22 cellular contexts compared by ENCODE assay signal in genomic region chr11:93869830-93870229, GRCh38. TPM values are rescaled to one million over a fixed set of nuclear protein-coding genes. Genes with fewer than 3 reads are reported as not detected.
"Had no signal": no experiment of that assay in that cellular context is flagged by ENCODE, and none has a peak within 500 bp of the region (broad histone marks: within the 10 kb centered on the region; RNA-seq: fewer than 3 reads in every experiment).

No MANE protein-coding gene starts in this region.

- H3K9me3 ChIP-seq: colonic mucosa, heart left ventricle, mucosa of descending colon, ovary, right atrium auricular region, sigmoid colon, thyroid gland had no signal

- H3K4me1 Mint-ChIP-seq: naive thymus-derived CD8-positive, alpha-beta T cell had no signal

- DNase-seq: colonic mucosa; erythroblast; foreskin melanocyte; heart left ventricle; hippocampal formation; kidney glomerular epithelial cell; mammary epithelial cell; mucosa of descending colon; naive thymus-derived CD8-positive, alpha-beta T cell; ovary; sigmoid colon; stimulated activated naive CD4-positive, alpha-beta T cell treated with Interleukin-2 at 50 U/mL for 16 hours; thyroid gland had no signal

- H3K36me3 Mint-ChIP-seq: naive thymus-derived CD8-positive, alpha-beta T cell; type B pancreatic cell had no signal

- H3K4me3 ChIP-seq: colonic mucosa, heart left ventricle, mucosa of descending colon, ovary, right atrium auricular region, sigmoid colon, skin epidermis, thyroid gland had no signal

- H3K27me3 ChIP-seq: colonic mucosa, heart left ventricle, ovary, right atrium auricular region, sigmoid colon, thyroid gland had no signal

- H3K4me3 Mint-ChIP-seq: naive thymus-derived CD8-positive, alpha-beta T cell; type B pancreatic cell had no signal

- H3K27ac ChIP-seq: colonic mucosa, heart left ventricle, ovary, right atrium auricular region, sigmoid colon, skin epidermis, thyroid gland had no signal

- ATAC-seq: heart left ventricle; mucosa of descending colon; naive thymus-derived CD8-positive, alpha-beta T cell had no signal

- H3K27ac Mint-ChIP-seq: naive thymus-derived CD8-positive, alpha-beta T cell; type B pancreatic cell had no signal

- H3K36me3 ChIP-seq: colonic mucosa, heart left ventricle, ovary, right atrium auricular region, sigmoid colon, thyroid gland had no signal

- FAIRE-seq: endothelial cell of umbilical vein, islet of Langerhans, urothelium cell line had no signal

- H3K4me1 ChIP-seq: colonic mucosa, heart left ventricle, right atrium auricular region, sigmoid colon, thyroid gland had no signal

RNA-seq across cellular contexts. Expression of gene VSTM5, which starts 19.4 kb away (rescaled TPM):
- total RNA-seq: dermis blood vessel endothelial cell; endothelial cell of umbilical vein; liver; naive thymus-derived CD8-positive, alpha-beta T cell; right atrium auricular region had no signal
- polyA plus RNA-seq: naive thymus-derived CD8-positive, alpha-beta T cell; neural cell had no signal
